ENCODE assay signal across 19 cellular contexts in genomic region chr6:5453531-5453930, GRCh38.
DNase-seq lines count a peak whose midpoint lies in the region; FAIRE-seq and TF ChIP-seq lines count a peak whose summit lies in the region.
"Had no signal": no experiment of that assay in that cellular context is flagged by ENCODE, and none has a peak within 500 bp of the region (broad histone marks: within the 10 kb centered on the region; RNA-seq: fewer than 3 reads in every experiment).

No MANE protein-coding gene starts in this region.

- H3K4me1 Mint-ChIP-seq in brain = peaks cover 33% of the 10 kb centered on the region
- H3K4me1 Mint-ChIP-seq in glutamatergic neuron (ENCODE audit: low read depth, unreplicated experiment) = peaks cover 17% of the 10 kb centered on the region

- H3K4me3 Mint-ChIP-seq in brain (peak overlapping the region in 2 of 5 experiments; percentile 8 to 11), glutamatergic neuron (ENCODE audit: unreplicated experiment) (no peak overlapping the region)
- H3K4me3 Mint-ChIP-seq: activated CD4-positive, alpha-beta T cell treated with anti-CD3 and anti-CD28 coated beads for 36 hours; natural killer cell treated with Interleukin-12 subunit alpha and Interleukin-12 subunit beta and Interleukin-15 and Interleukin-18, amount 100 ng/mL, for 72 hours had no signal

- no peaks in the 10 kb centered on the region for H3K9me3 Mint-ChIP-seq in brain
- no peaks in the 10 kb centered on the region for H3K9me3 Mint-ChIP-seq in glutamatergic neuron (ENCODE audit: unreplicated experiment)
- H3K9me3 Mint-ChIP-seq: natural killer cell treated with Interleukin-12 subunit alpha and Interleukin-12 subunit beta and Interleukin-15 and Interleukin-18, amount 100 ng/mL, for 72 hours had no signal

- no peak for FAIRE-seq in GM19239 (lab: Jason Lieb, UNC)
- FAIRE-seq: A549, keratinocyte had no signal

- peak; percentile 39 for DNase-seq in A172 (ENCODE audit: low spot score)
- DNase-seq in HT1080 (ENCODE audit: low read depth) = peak; percentile 13
- peak; percentile 55 for DNase-seq in NCI-H446 treated with DMSO at 0.1 percent for 48 hours (lab: John Stamatoyannopoulos, UW)
- no peak for DNase-seq in glutamatergic neuron
- no peak for DNase-seq in dermis blood vessel endothelial cell
- no peak for DNase-seq in GM19239 (ENCODE audit: insufficient read length, low spot score)
- DNase-seq in activated CD8-positive, alpha-beta memory T cell treated with anti-CD3 and anti-CD28 coated beads, Interleukin-2, amount 50 U/mL, for 48 hours = no peak
- DNase-seq: activated CD4-positive, alpha-beta T cell treated with anti-CD3 and anti-CD28 coated beads for 36 hours; activated effector memory CD4-positive, alpha-beta T cell treated with anti-CD3 and anti-CD28 coated beads, Interleukin-2, amount 50 U/mL, for 16 hours; DMS79 treated with DMSO at 0.1 percent for 48 hours; lower lobe of right lung; mucosa of descending colon; MV-4-11; retina; stimulated activated CD4-positive, alpha-beta T cell treated with anti-CD3 and anti-CD28 coated beads, Interleukin-1b, Interleukin-23, amount 100 ng/mL, for 48 hours had no signal

- H3K27ac Mint-ChIP-seq in brain (peak overlapping the region in 3 of 5 experiments; percentile 24 to 74 (median 43)), glutamatergic neuron (ENCODE audit: unreplicated experiment) (no peak overlapping the region)
- H3K27ac Mint-ChIP-seq: activated CD4-positive, alpha-beta T cell treated with anti-CD3 and anti-CD28 coated beads for 36 hours; natural killer cell treated with Interleukin-12 subunit alpha and Interleukin-12 subunit beta and Interleukin-15 and Interleukin-18, amount 100 ng/mL, for 72 hours had no signal

- TF ChIP-seq CTCF in brain (conservative IDR thresholded peaks at IDR 0.05) (no peak), glutamatergic neuron (IDR thresholded peaks at IDR 0.05; ENCODE audit: partially characterized antibody, unreplicated experiment) (no peak)

- H3K36me3 Mint-ChIP-seq in brain = no peaks in the 10 kb centered on the region
- no peaks in the 10 kb centered on the region for H3K36me3 Mint-ChIP-seq in glutamatergic neuron (ENCODE audit: unreplicated experiment)
- H3K36me3 Mint-ChIP-seq: natural killer cell treated with Interleukin-12 subunit alpha and Interleukin-12 subunit beta and Interleukin-15 and Interleukin-18, amount 100 ng/mL, for 72 hours had no signal

- H3K27me3 Mint-ChIP-seq in brain = no peaks in the 10 kb centered on the region
- H3K27me3 Mint-ChIP-seq in glutamatergic neuron (ENCODE audit: unreplicated experiment) = no peaks in the 10 kb centered on the region
- H3K27me3 Mint-ChIP-seq: activated CD4-positive, alpha-beta T cell treated with anti-CD3 and anti-CD28 coated beads for 36 hours; natural killer cell treated with Interleukin-12 subunit alpha and Interleukin-12 subunit beta and Interleukin-15 and Interleukin-18, amount 100 ng/mL, for 72 hours had no signal

Comparison
In these comparisons a context has a peak if more than half of its experiments do, and no peak if none do; other contexts are left out.
1. DNase-seq: peak in A172 (single experiment), HT1080 (single experiment) and NCI-H446 treated with DMSO at 0.1 percent for 48 hours (single experiment); none in glutamatergic neuron (single experiment), dermis blood vessel endothelial cell (single experiment), GM19239 (single experiment) and activated CD8-positive, alpha-beta memory T cell treated with anti-CD3 and anti-CD28 coated beads, Interleukin-2, amount 50 U/mL, for 48 hours (single experiment).